In the genomic region with DNA sequence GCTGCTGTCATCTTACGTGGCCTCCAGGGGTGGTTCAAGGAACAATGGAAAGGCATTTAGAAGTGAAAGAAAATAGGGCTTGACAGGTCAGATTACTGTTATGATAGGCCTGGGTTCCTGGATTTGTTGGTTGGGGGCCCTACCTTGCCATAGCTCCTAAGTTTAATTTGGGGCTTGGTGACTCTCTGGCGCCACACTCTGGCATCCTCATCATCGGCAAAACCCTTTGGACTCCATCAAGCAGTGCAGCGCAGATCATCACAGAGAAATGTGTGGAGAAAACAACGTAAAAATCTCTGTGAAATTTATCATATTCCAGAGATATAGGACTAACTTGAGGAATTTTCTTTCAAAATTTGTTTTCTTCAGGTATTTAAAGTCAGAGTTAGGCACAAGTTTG, we compare ENCODE assay signal across 8 cellular contexts. TPM values are rescaled to one million over a fixed set of nuclear protein-coding genes. Genes with fewer than 3 reads are reported as not detected.
DNase-seq lines count a peak whose midpoint lies in the region; ATAC-seq, FAIRE-seq and TF ChIP-seq lines count a peak whose summit lies in the region.

No MANE protein-coding gene starts in this region.

- H3K27ac ChIP-seq in KMS-11: no peak overlapping the region
- no peak overlapping the region for H3K27ac ChIP-seq in pancreas

- H3K9ac ChIP-seq in KMS-11: no peak overlapping the region

- intact Hi-C loops in pancreas (cut with DNase I): loop anchor here in 2 of 3 donors (5.0 to 10.0 kb wide), 2 partner anchors 330 to 332 kb away; no protein-coding TSS in a partner anchor

- no peak overlapping the region for H3K4me3 ChIP-seq in KMS-11 (IDR thresholded peaks at IDR 0.05; ENCODE audit: insufficient read depth, low read depth, low read length)
- no peak overlapping the region for H3K4me3 ChIP-seq in pancreas

- no peaks in the 10 kb centered on the region for H4K20me1 ChIP-seq in KMS-11 (ENCODE audit: insufficient read depth)

- H3K27me3 ChIP-seq in KMS-11 (ENCODE audit: insufficient read depth, low read depth) (no peaks in the 10 kb centered on the region), pancreas (no peaks in the 10 kb centered on the region)

- H2AFZ ChIP-seq in KMS-11 (ENCODE audit: low read depth): no peak overlapping the region

- H3K4me2 ChIP-seq in KMS-11: no peak overlapping the region

- ATAC-seq in pancreas: peak; percentile 72 to 89 (median 83)
- no peak for ATAC-seq in HG03025 (IDR thresholded peaks at IDR 0.05; ENCODE audit: low FRiP score, unreplicated experiment)
- ATAC-seq in GM18861 (IDR thresholded peaks at IDR 0.05; ENCODE audit: unreplicated experiment): no peak

- H3K4me1 ChIP-seq in KMS-11 (ENCODE audit: low read depth, poor library complexity, severe bottlenecking): no peaks in the 10 kb centered on the region
- H3K4me1 ChIP-seq in pancreas: no peaks in the 10 kb centered on the region

- H3K36me3 ChIP-seq in KMS-11 (ENCODE audit: insufficient read depth): no peaks in the 10 kb centered on the region
- H3K36me3 ChIP-seq in pancreas: no peaks in the 10 kb centered on the region

- H3K79me2 ChIP-seq in KMS-11 (ENCODE audit: insufficient read depth, low read depth): no peaks in the 10 kb centered on the region

- 42 to 44% methylated on average over 5 of the region's 5 CpGs for WGBS in pancreas, 2 donors

- H3K9me3 ChIP-seq in pancreas: no peaks in the 10 kb centered on the region

- DNase-seq in Daoy (ENCODE audit: low read depth): peak; percentile 35
- peak; percentile 49 for DNase-seq in activated CD8-positive, alpha-beta memory T cell treated with anti-CD3 and anti-CD28 coated beads, Interleukin-2, amount 50 U/mL, for 4 hours
- DNase-seq in fibroblast of peridontal ligament (ENCODE audit: extremely low read depth): peak; percentile 14
- DNase-seq in pancreas: peak in 5 of 6 donors; percentile 6 to 58 (median 20)
- DNase-seq in NCI-H774 (lab: John Stamatoyannopoulos, UW): no peak

- TF ChIP-seq CTCF in KMS-11 (conservative IDR thresholded peaks at IDR 0.05; ENCODE audit: low read depth, low read length) (peak; percentile 60), pancreas (IDR thresholded peaks at IDR 0.05) (peak in 2 of 4 donors; percentile 44)

- no peak for FAIRE-seq in pancreas (lab: Jason Lieb, UNC)

RNA-seq across cellular contexts. Expression of gene AIG1, which starts 33.6 kb away (rescaled TPM):
- 23.2 and 42.8 TPM in 2 replicates for total RNA-seq in Daoy (2014; rRNA removed; shearing (Covaris generic))
- total RNA-seq in pancreas: 10 to 100 TPM in 4 of 6 donors, 1 to 10 TPM in 2; 8.7 to 18.7 (median 12.8) TPM
- 10 to 100 TPM; 16.5 to 28.9 TPM for polyA plus RNA-seq in pancreas

Comparison
In these comparisons a context has a peak if more than half of its experiments do, and no peak if none do; other contexts are left out.
1. ATAC-seq: peak in pancreas (4 of 4); none in HG03025 (single experiment) and GM18861 (single experiment).